Comparison of ENCODE assay signal across 9 cellular contexts in the genomic region with DNA sequence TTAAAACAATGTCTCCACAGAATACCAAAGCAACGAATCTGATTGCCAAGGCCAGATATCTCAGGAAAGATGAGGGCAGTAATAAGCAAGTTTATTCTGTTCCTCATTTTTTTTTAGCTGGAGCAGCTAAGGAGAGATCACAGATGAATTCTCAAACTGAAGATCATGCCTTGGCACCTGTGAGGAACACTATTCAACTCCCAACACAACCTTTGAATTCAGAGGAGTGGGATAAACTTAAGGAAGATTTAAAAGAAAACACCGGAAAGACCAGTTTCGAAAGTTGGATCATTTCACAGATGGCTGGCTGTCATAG. TPM values are rescaled to one million over a fixed set of nuclear protein-coding genes. Genes with fewer than 3 reads are reported as not detected.
DNase-seq lines count a peak whose midpoint lies in the region; ATAC-seq and TF ChIP-seq lines count a peak whose summit lies in the region.
"Had no signal": no experiment of that assay in that cellular context is flagged by ENCODE, and none has a peak within 500 bp of the region (broad histone marks: within the 10 kb centered on the region; RNA-seq: fewer than 3 reads in every experiment).

No MANE protein-coding gene starts in this region.

- WGBS in heart left ventricle, 4 donors, result 54 to 59% (median 57%) methylated on average over 3 of the region's 3 CpGs
- 22 to 37% methylated on average over 3 of the region's 3 CpGs for WGBS in lung, 2 donors

- DNase-seq in heart left ventricle (no peak), cardiac septum (ENCODE audit: low spot score) (no peak), astrocyte of the cerebellum (ENCODE audit: low read depth) (no peak), lung (ENCODE audit: low spot score) (no peak), uterus (no peak), GM19240 (ENCODE audit: insufficient read length, low spot score) (no peak), COLO668 (lab: John Stamatoyannopoulos, UW; ENCODE audit: unreplicated experiment) (no peak), foreskin melanocyte (no peak)
- DNase-seq: cortex of kidney had no signal

- peak overlapping the region in 11 of 12 donors; percentile 64 to 86 (median 69) for H3K4me3 ChIP-seq in heart left ventricle
- peak overlapping the region; percentile 82 for H3K4me3 ChIP-seq in astrocyte of the cerebellum (ENCODE audit: low read depth, low read length)
- H3K4me3 ChIP-seq in lung, result peak overlapping the region; percentile 10
- peak overlapping the region; percentile 57 to 75 for H3K4me3 ChIP-seq in uterus

- ATAC-seq in heart left ventricle (no peak), lung (ENCODE audit: insufficient read depth, low FRiP score) (no peak)

- H3K36me3 ChIP-seq in heart left ventricle (peaks cover 0 to 30% (median 9%) of the 10 kb centered on the region in 9 donors), lung (ENCODE audit: control insufficient read depth in 2 of 2, insufficient read depth in 2 of 2, low read length in 2 of 2) (peaks cover 0 to 2% of the 10 kb centered on the region in 2 donors), uterus (no peaks in the 10 kb centered on the region)

- H3K27me3 ChIP-seq in heart left ventricle, result no peaks in the 10 kb centered on the region
- no peaks in the 10 kb centered on the region for H3K27me3 ChIP-seq in lung (ENCODE audit: control insufficient read depth, insufficient read depth)
- H3K27me3 ChIP-seq in uterus, result no peaks in the 10 kb centered on the region

- H3K4me1 ChIP-seq in heart left ventricle, result peaks cover 0 to 45% (median 18%) of the 10 kb centered on the region in 12 donors
- peaks cover 6 to 10% of the 10 kb centered on the region in 2 donors for H3K4me1 ChIP-seq in lung (ENCODE audit: control insufficient read depth in 2 of 2, insufficient read depth in 2 of 2, low read length in 2 of 2)
- peaks cover 0 to 9% of the 10 kb centered on the region in 2 donors for H3K4me1 ChIP-seq in uterus

- TF ChIP-seq POLR2A in heart left ventricle (IDR thresholded peaks at IDR 0.05) (no peak), uterus (IDR thresholded peaks at IDR 0.05) (no peak)

- H3K9me3 ChIP-seq in heart left ventricle, result no peaks in the 10 kb centered on the region
- no peaks in the 10 kb centered on the region for H3K9me3 ChIP-seq in lung (ENCODE audit: control insufficient read depth in 2 of 2, insufficient read depth in 1 of 2, low read length in 1 of 2)
- no peaks in the 10 kb centered on the region for H3K9me3 ChIP-seq in uterus

- in situ Hi-C loops in astrocyte of the cerebellum (cut with HindIII; ENCODE audit: low sequenced_read_pairs), result no loop called here

- intact Hi-C loops in heart left ventricle (cut with DNase I) (loop anchor here in 6 of 10 donors (2.0 to 10.0 kb wide), 8 partner anchors 76 to 684 kb away; partner anchors contain the start of genes BAZ1A (in 2 of the 6), FAM177A1 (in 1 of the 6), NFKBIA (in 1 of the 6) and RALGAPA1 (in 1 of the 6)), cardiac septum (cut with DNase I) (loop anchor here (2.0 to 5.0 kb wide), 3 partner anchors 61 to 141 kb away; partner anchors contain the start of genes FAM177A1 and SRP54), uterus (cut with DNase I; ENCODE audit: low total_unique reads) (no loop called here)

- TF ChIP-seq CTCF in heart left ventricle (IDR thresholded peaks at IDR 0.05) (no peak), astrocyte of the cerebellum (IDR thresholded peaks at IDR 0.05; ENCODE audit: low read depth, low read length, missing control alignments) (no peak), lung (IDR thresholded peaks at IDR 0.05; ENCODE audit: control extremely low read depth, extremely low read depth) (no peak), uterus (IDR thresholded peaks at IDR 0.05) (no peak)

- peak overlapping the region in 7 of 12 donors; percentile 91 to 100 (median 96) for H3K27ac ChIP-seq in heart left ventricle
- peak overlapping the region; percentile 95 to 97 for H3K27ac ChIP-seq in lung (ENCODE audit: low read depth in 1 of 2, low read length in 1 of 2)
- H3K27ac ChIP-seq in uterus, result peak overlapping the region in 1 of 2 donors; percentile 96

RNA-seq across cellular contexts. Expression of gene PRORP, which starts 1.0 kb away (rescaled TPM):
- total RNA-seq in heart left ventricle (10 to 100 TPM; 18.0 to 25.8 (median 21.1) TPM), cardiac septum (19.6 TPM), lung (10 to 100 TPM; 28.9 to 29.5 TPM), uterus (10 to 100 TPM in 3 of 4 donors, 1 to 10 TPM in 1; 5.0 to 57.1 (median 23.4) TPM)
- polyA plus RNA-seq in heart left ventricle (10 to 100 TPM in 1 of 2 donors, 1 to 10 TPM in 1; 8.3 to 23.0 TPM), lung (10 to 100 TPM; 22.6 to 23.0 TPM)

RNA-seq across cellular contexts. Expression of gene PPP2R3C, which starts 1.6 kb away (rescaled TPM):
- 10 to 100 TPM; 15.2 to 37.3 (median 28.5) TPM for total RNA-seq in heart left ventricle
- polyA plus RNA-seq in heart left ventricle, result 10 to 100 TPM; 25.0 to 34.3 TPM
- total RNA-seq in cardiac septum, result 26.1 TPM
- 10 to 100 TPM; 23.7 to 42.1 TPM for total RNA-seq in lung
- polyA plus RNA-seq in lung, result 10 to 100 TPM; 19.6 to 31.0 TPM
- total RNA-seq in uterus, result 10 to 100 TPM; 18.5 to 48.0 (median 29.4) TPM

Comparison
In these comparisons a context has a peak if more than half of its experiments do, and no peak if none do; other contexts are left out.
1. H3K4me3 ChIP-seq: peak in every context shown above with its lines; median percentile 82 in astrocyte of the cerebellum; 69 in heart left ventricle; 66 in uterus; 10 in lung.